ENCODE assay signal across 7 cellular contexts in the genomic region with DNA sequence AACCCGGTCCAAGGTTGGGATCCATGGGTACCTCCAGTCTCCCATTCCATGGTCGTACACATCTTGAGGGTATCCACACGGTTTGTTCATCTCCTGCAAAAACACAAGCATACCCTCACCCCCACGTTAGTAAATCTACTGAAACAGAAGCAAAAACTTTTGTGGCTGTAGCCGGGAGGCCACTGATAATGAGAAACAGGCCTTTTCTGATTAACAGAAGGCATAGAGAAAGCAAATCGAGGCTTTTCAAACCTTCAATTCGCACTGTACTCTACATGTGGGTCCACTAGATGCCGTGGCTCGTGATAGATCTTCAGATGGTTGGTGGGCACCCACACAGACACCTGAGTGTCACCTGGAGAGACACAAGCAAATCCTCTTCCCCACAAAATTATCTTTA. TPM values are rescaled to one million over a fixed set of nuclear protein-coding genes. Genes with fewer than 3 reads are reported as not detected.
"Had no signal": no experiment of that assay in that cellular context is flagged by ENCODE, and none has a peak within 500 bp of the region (broad histone marks: within the 10 kb centered on the region; RNA-seq: fewer than 3 reads in every experiment).

No MANE protein-coding gene starts in this region.

RNA-seq across cellular contexts. Expression of gene PRR18, which starts 37.5 kb away (rescaled TPM):
- total RNA-seq: dermis microvascular lymphatic vessel endothelial cell, esophagus squamous epithelium, gastrocnemius medialis, glomerular endothelial cell, left ventricle myocardium superior, lower leg skin, lung microvascular endothelial cell had no signal
